Comparison of ENCODE assay signal across 20 cellular contexts in genomic region chr1:55081905-55082296, GRCh38. TPM values are rescaled to one million over a fixed set of nuclear protein-coding genes. Genes with fewer than 3 reads are reported as not detected.
DNase-seq lines count a peak whose midpoint lies in the region; ATAC-seq, FAIRE-seq and TF ChIP-seq lines count a peak whose summit lies in the region.
"Had no signal": no experiment of that assay in that cellular context is flagged by ENCODE, and none has a peak within 500 bp of the region (broad histone marks: within the 10 kb centered on the region; RNA-seq: fewer than 3 reads in every experiment).

No MANE protein-coding gene starts in this region.

- no peak overlapping the region for H3K4me3 ChIP-seq in pancreas
- H3K4me3 ChIP-seq: ascending aorta, left ventricle myocardium inferior, stomach, upper lobe of right lung had no signal

- no peaks in the 10 kb centered on the region for H3K4me1 Mint-ChIP-seq in activated CD8-positive, alpha-beta T cell treated with anti-CD3 and anti-CD28 coated beads, Interleukin-2, amount 10 ng/mL, durations not matched to agents 7 days and 5 days (ENCODE audit: low read depth)
- no peaks in the 10 kb centered on the region for H3K4me1 Mint-ChIP-seq in activated CD8-positive, alpha-beta T cell treated with anti-CD3 and anti-CD28 coated beads for 36 hours (ENCODE audit: low read depth)
- peaks cover 6% of the 10 kb centered on the region for H3K4me1 Mint-ChIP-seq in T-helper 17 cell

- H3K9me3 ChIP-seq in T-helper 17 cell (ENCODE audit: control insufficient read depth, low read length, poor library complexity, severe bottlenecking) (no peaks in the 10 kb centered on the region), pancreas (no peaks in the 10 kb centered on the region)
- H3K9me3 ChIP-seq: ascending aorta, left ventricle myocardium inferior, stomach, upper lobe of right lung had no signal

- peaks cover 43% of the 10 kb centered on the region for H3K36me3 Mint-ChIP-seq in activated CD8-positive, alpha-beta T cell treated with anti-CD3 and anti-CD28 coated beads, Interleukin-2, amount 10 ng/mL, durations not matched to agents 7 days and 5 days (ENCODE audit: low read depth)
- peaks cover 30% of the 10 kb centered on the region for H3K36me3 Mint-ChIP-seq in activated CD8-positive, alpha-beta T cell treated with anti-CD3 and anti-CD28 coated beads for 36 hours (ENCODE audit: low read depth)
- H3K36me3 Mint-ChIP-seq in T-helper 17 cell (ENCODE audit: low read depth): peaks cover 14% of the 10 kb centered on the region

- 46 to 54% methylated on average over 2 of the region's 2 CpGs for WGBS in pancreas, 2 donors

- peaks cover 0 to 76% (median 13%) of the 10 kb centered on the region in 3 donors for H3K36me3 ChIP-seq in pancreas

- DNase-seq in activated CD8-positive, alpha-beta T cell treated with anti-CD3 and anti-CD28 coated beads, Interleukin-2, amount 10 ng/mL, durations not matched to agents 7 days and 5 days: no peak
- DNase-seq in activated CD8-positive, alpha-beta T cell treated with anti-CD3 and anti-CD28 coated beads for 36 hours: no peak
- DNase-seq in T-helper 17 cell: no peak
- DNase-seq in fibroblast of gingiva (ENCODE audit: low read depth): peak; percentile 7
- DNase-seq in pancreas: no peak
- no peak for DNase-seq in NCI-H1105 treated with DMSO at 0.1 percent for 48 hours (lab: John Stamatoyannopoulos, UW)
- DNase-seq: activated CD4-positive, alpha-beta T cell treated with anti-CD3 and anti-CD28 coated beads for 48 hours; activated gamma-delta T cell; COR-L47; left ventricle myocardium inferior; NCI-H1417; NCI-H69; stimulated activated CD4-positive, alpha-beta T cell treated with anti-CD3 and anti-CD28 coated beads, Interleukin-1b, Interleukin-23, amount 100 ng/mL, for 48 hours; stomach; upper lobe of right lung had no signal

- no peak for FAIRE-seq in pancreas (lab: Jason Lieb, UNC)
- FAIRE-seq: colon had no signal

- no peak for TF ChIP-seq CTCF in activated CD8-positive, alpha-beta T cell treated with anti-CD3 and anti-CD28 coated beads for 36 hours (IDR thresholded peaks at IDR 0.05)
- TF ChIP-seq CTCF in pancreas (IDR thresholded peaks at IDR 0.05): no peak

- POLR2A ChIA-PET in activated CD8-positive, alpha-beta T cell treated with anti-CD3 and anti-CD28 coated beads, Interleukin-2, amount 10 ng/mL, durations not matched to agents 7 days and 5 days (lab: Charles Lee): interaction anchor here (0.5 kb wide), 1 partner anchor 146 kb away, joined by 5 read pairs; no protein-coding TSS in a partner anchor
- POLR2A ChIA-PET in activated CD8-positive, alpha-beta T cell treated with anti-CD3 and anti-CD28 coated beads for 36 hours (lab: Charles Lee): no interaction called here

- H3K4me3 Mint-ChIP-seq in activated CD8-positive, alpha-beta T cell treated with anti-CD3 and anti-CD28 coated beads, Interleukin-2, amount 10 ng/mL, durations not matched to agents 7 days and 5 days: no peak overlapping the region
- no peak overlapping the region for H3K4me3 Mint-ChIP-seq in activated CD8-positive, alpha-beta T cell treated with anti-CD3 and anti-CD28 coated beads for 36 hours
- H3K4me3 Mint-ChIP-seq in T-helper 17 cell: no peak overlapping the region

- no peak for ATAC-seq in activated CD8-positive, alpha-beta T cell treated with anti-CD3 and anti-CD28 coated beads, Interleukin-2, amount 10 ng/mL, durations not matched to agents 7 days and 5 days
- ATAC-seq in activated CD8-positive, alpha-beta T cell treated with anti-CD3 and anti-CD28 coated beads for 36 hours: no peak
- ATAC-seq in T-helper 17 cell (no peak), pancreas (peak in 3 of 4 donors; percentile 44 to 62 (median 48)), GM21723 (IDR thresholded peaks at IDR 0.05; ENCODE audit: unreplicated experiment) (no peak), HG03095 (IDR thresholded peaks at IDR 0.05; ENCODE audit: unreplicated experiment) (no peak)
- ATAC-seq: upper lobe of right lung had no signal

- H3K4me1 ChIP-seq in pancreas: peaks cover 0 to 6% (median 0%) of the 10 kb centered on the region in 3 donors
- H3K4me1 ChIP-seq: ascending aorta, stomach, upper lobe of right lung had no signal

- H3K9me3 Mint-ChIP-seq in activated CD8-positive, alpha-beta T cell treated with anti-CD3 and anti-CD28 coated beads, Interleukin-2, amount 10 ng/mL, durations not matched to agents 7 days and 5 days (ENCODE audit: insufficient read depth): no peaks in the 10 kb centered on the region
- no peaks in the 10 kb centered on the region for H3K9me3 Mint-ChIP-seq in activated CD8-positive, alpha-beta T cell treated with anti-CD3 and anti-CD28 coated beads for 36 hours

- H3K27ac ChIP-seq in pancreas: peak overlapping the region in 2 of 4 donors; percentile 34 to 41
- H3K27ac ChIP-seq: 22Rv1, ascending aorta, left ventricle myocardium inferior, stomach, upper lobe of right lung had no signal

- CTCF ChIA-PET in activated CD8-positive, alpha-beta T cell treated with anti-CD3 and anti-CD28 coated beads, Interleukin-2, amount 10 ng/mL, durations not matched to agents 7 days and 5 days (lab: Charles Lee): interaction anchor here (1.0 kb wide), 1 partner anchor 60 kb away, joined by 3 read pairs; no protein-coding TSS in a partner anchor
- CTCF ChIA-PET in activated CD8-positive, alpha-beta T cell treated with anti-CD3 and anti-CD28 coated beads for 36 hours (lab: Charles Lee): no interaction called here

- intact Hi-C loops in activated CD8-positive, alpha-beta T cell treated with anti-CD3 and anti-CD28 coated beads for 36 hours (cut with micrococcal nuclease): no loop called here
- intact Hi-C loops in pancreas (cut with DNase I): no loop called here

- H3K27me3 Mint-ChIP-seq in activated CD8-positive, alpha-beta T cell treated with anti-CD3 and anti-CD28 coated beads, Interleukin-2, amount 10 ng/mL, durations not matched to agents 7 days and 5 days (ENCODE audit: low read depth): no peaks in the 10 kb centered on the region
- H3K27me3 Mint-ChIP-seq in activated CD8-positive, alpha-beta T cell treated with anti-CD3 and anti-CD28 coated beads for 36 hours: no peaks in the 10 kb centered on the region
- H3K27me3 Mint-ChIP-seq in T-helper 17 cell: no peaks in the 10 kb centered on the region

- peak overlapping the region; percentile 5 for H3K27ac Mint-ChIP-seq in activated CD8-positive, alpha-beta T cell treated with anti-CD3 and anti-CD28 coated beads, Interleukin-2, amount 10 ng/mL, durations not matched to agents 7 days and 5 days
- no peak overlapping the region for H3K27ac Mint-ChIP-seq in activated CD8-positive, alpha-beta T cell treated with anti-CD3 and anti-CD28 coated beads for 36 hours
- H3K27ac Mint-ChIP-seq in T-helper 17 cell: peak overlapping the region; percentile 34

- H3K27me3 ChIP-seq in pancreas: no peaks in the 10 kb centered on the region
- H3K27me3 ChIP-seq: ascending aorta, stomach, upper lobe of right lung had no signal

RNA-seq across cellular contexts. Expression of gene PCSK9, which starts 42.6 kb away (rescaled TPM):
- not detected for total RNA-seq in activated CD8-positive, alpha-beta T cell treated with anti-CD3 and anti-CD28 coated beads, Interleukin-2, amount 10 ng/mL, durations not matched to agents 7 days and 5 days
- total RNA-seq in activated CD8-positive, alpha-beta T cell treated with anti-CD3 and anti-CD28 coated beads for 36 hours: not detected
- total RNA-seq in T-helper 17 cell: not detected
- 10 to 100 TPM in 1 of 6 donors, 1 to 10 TPM in 4, under 1 TPM in 1; 0.95 to 10.1 (median 1.6) TPM for total RNA-seq in pancreas
- polyA plus RNA-seq in pancreas: 1 to 10 TPM; 3.4 to 4.9 TPM
- total RNA-seq: ascending aorta, left ventricle myocardium inferior had no signal

Comparison
In these comparisons a context has a peak if more than half of its experiments do, and no peak if none do; other contexts are left out.
1. ATAC-seq: peak in pancreas (3 of 4); none in activated CD8-positive, alpha-beta T cell treated with anti-CD3 and anti-CD28 coated beads, Interleukin-2, amount 10 ng/mL, durations not matched to agents 7 days and 5 days (single experiment), activated CD8-positive, alpha-beta T cell treated with anti-CD3 and anti-CD28 coated beads for 36 hours (single experiment), T-helper 17 cell (single experiment), GM21723 (single experiment) and HG03095 (single experiment).